In genomic region chr4:79959652-79960051, GRCh38 we compare ENCODE assay signal across 18 cellular contexts.
"Had no signal": no experiment of that assay in that cellular context is flagged by ENCODE, and none has a peak within 500 bp of the region (broad histone marks: within the 10 kb centered on the region; RNA-seq: fewer than 3 reads in every experiment).

No MANE protein-coding gene starts in this region.

- H3K9me3 ChIP-seq: esophagus squamous epithelium, gastrocnemius medialis, testis, uterus had no signal

- DNase-seq: activated CD8-positive, alpha-beta memory T cell treated with anti-CD3 and anti-CD28 coated beads for 24 hours; activated CD8-positive, alpha-beta memory T cell treated with anti-CD3 and anti-CD28 coated beads, Interleukin-2, amount 50 U/mL, for 48 hours; activated naive CD4-positive, alpha-beta T cell treated with Interleukin-2 at 50 U/mL for 16 hours; activated naive CD8-positive, alpha-beta T cell treated with anti-CD3 and anti-CD28 coated beads for 36 hours; activated T-cell treated with anti-CD3 and anti-CD28 coated beads, Interleukin-2, amount 50 U/mL, for 48 hours; central memory CD4-positive, alpha-beta T cell; effector memory CD8-positive, alpha-beta T cell; esophagus squamous epithelium; gastrocnemius medialis; head of caudate nucleus; hypothalamus; left cardiac atrium; stimulated activated CD4-positive, alpha-beta T cell treated with anti-CD3 and anti-CD28 coated beads, Interleukin-2, amount 100 ng/mL, for 48 hours; stimulated activated CD8-positive, alpha-beta memory T cell treated with anti-CD3 and anti-CD28 coated beads, Interleukin-4, amount 100 ng/mL, for 48 hours; stimulated activated naive B cell treated with anti-CD40 and anti-IgM and Interleukin-4, amounts not matched to agents 10 μg/mL and 1 μg/mL and 100 μg/mL, for 72 hours; testis; trophoblast cell; uterus had no signal

- H3K4me1 ChIP-seq: esophagus squamous epithelium, gastrocnemius medialis, testis, uterus had no signal

- H3K27me3 ChIP-seq: esophagus squamous epithelium, gastrocnemius medialis, testis, uterus had no signal

- ATAC-seq: effector memory CD8-positive, alpha-beta T cell; gastrocnemius medialis; left cardiac atrium; stimulated activated naive B cell treated with anti-CD40 and anti-IgM and Interleukin-4, amounts not matched to agents 10 μg/mL and 1 μg/mL and 100 μg/mL, for 72 hours had no signal

- H3K36me3 ChIP-seq: uterus had no signal

- H3K27ac ChIP-seq: esophagus squamous epithelium, gastrocnemius medialis, testis, uterus had no signal

- H3K4me3 ChIP-seq: esophagus squamous epithelium, gastrocnemius medialis, testis, uterus had no signal
